ENCODE assay signal across 8 cellular contexts in genomic region chr21:41768371-41769042, GRCh38. TPM values are rescaled to one million over a fixed set of nuclear protein-coding genes. Genes with fewer than 3 reads are reported as not detected.
DNase-seq lines count a peak whose midpoint lies in the region; ATAC-seq and TF ChIP-seq lines count a peak whose summit lies in the region.

No MANE protein-coding gene starts in this region.

- H3K27ac ChIP-seq in WERI-Rb-1 (no peak overlapping the region), esophagus muscularis mucosa (replicated peaks in 1 of 4) (no peak overlapping the region)

- peak; percentile 75 for ATAC-seq in omental fat pad (ENCODE audit: low FRiP score)
- no peak for ATAC-seq in HG02840 (IDR thresholded peaks at IDR 0.05; ENCODE audit: low FRiP score, unreplicated experiment)
- ATAC-seq in GM21515 (IDR thresholded peaks at IDR 0.05; ENCODE audit: unreplicated experiment), result no peak

- H3K4me3 ChIP-seq in WERI-Rb-1 (ENCODE audit: low read depth, low read length) (no peak overlapping the region), esophagus muscularis mucosa (peak overlapping the region; percentile 10 to 43 (median 34))

- peak; percentile 94 for DNase-seq in Daoy (ENCODE audit: low read depth)
- peak; percentile 74 for DNase-seq in LHCN-M2 (ENCODE audit: low read depth)
- no peak for DNase-seq in WERI-Rb-1
- DNase-seq in esophagus muscularis mucosa (ENCODE audit: extremely low spot score), result no peak
- DNase-seq in omental fat pad (ENCODE audit: low spot score), result no peak
- DNase-seq in activated CD4-positive, CD25-positive, alpha-beta regulatory T cell (lab: John Stamatoyannopoulos, UW), result no peak

- peaks cover 25 to 32% (median 30%) of the 10 kb centered on the region in 4 donors for H3K4me1 ChIP-seq in esophagus muscularis mucosa

- no peak for TF ChIP-seq POLR2A in esophagus muscularis mucosa (IDR thresholded peaks at IDR 0.05; ENCODE audit: low read depth)

- H3K27me3 ChIP-seq in WERI-Rb-1 (ENCODE audit: insufficient read depth, low read depth, severe bottlenecking) (peaks cover 3% of the 10 kb centered on the region), esophagus muscularis mucosa (peaks cover 14 to 99% (median 63%) of the 10 kb centered on the region in 4 donors)

- 4% methylated on average over 18 of the region's 18 CpGs for WGBS in esophagus muscularis mucosa

- TF ChIP-seq EP300 in esophagus muscularis mucosa (IDR thresholded peaks at IDR 0.05), result no peak

- H3K9me3 ChIP-seq in WERI-Rb-1 (ENCODE audit: severe bottlenecking), result no peaks in the 10 kb centered on the region
- no peaks in the 10 kb centered on the region for H3K9me3 ChIP-seq in esophagus muscularis mucosa

- H3K36me3 ChIP-seq in WERI-Rb-1 (no peaks in the 10 kb centered on the region), esophagus muscularis mucosa (no peaks in the 10 kb centered on the region)

- intact Hi-C loops in esophagus muscularis mucosa (cut with DNase I), result no loop called here

- peak; percentile 52 for TF ChIP-seq CTCF in WERI-Rb-1 (IDR thresholded peaks at IDR 0.05; ENCODE audit: low read depth, low read length)
- no peak for TF ChIP-seq CTCF in esophagus muscularis mucosa (IDR thresholded peaks at IDR 0.05)
- no peak for TF ChIP-seq CTCF in omental fat pad (IDR thresholded peaks at IDR 0.05)

RNA-seq across cellular contexts. Expression of gene RIPK4, which starts 1.7 kb away (rescaled TPM):
- total RNA-seq in Daoy (2014; rRNA removed; shearing (Covaris generic)), result 33.6 and 39.5 TPM in 2 replicates
- total RNA-seq in LHCN-M2 (2014; rRNA removed) (not detected in 2 replicates), esophagus muscularis mucosa (1 to 10 TPM in 2 of 4 donors, under 1 TPM in 2; 0.91 to 1.7 (median 1.1) TPM), omental fat pad (10 to 100 TPM in 1 of 4 donors, 1 to 10 TPM in 2, not detected in 1; 2.5 to 17.7 (median 4.9) TPM)
- polyA plus RNA-seq in LHCN-M2 (2012), result not detected

Comparison
In these comparisons a context has a peak if more than half of its experiments do, and no peak if none do; other contexts are left out.
1. DNase-seq: peak in Daoy (single experiment) and LHCN-M2 (single experiment); none in WERI-Rb-1 (single experiment), esophagus muscularis mucosa (single experiment), omental fat pad (single experiment) and activated CD4-positive, CD25-positive, alpha-beta regulatory T cell (0 of 4).